ENCODE assay signal across 8 cellular contexts in the genomic region with DNA sequence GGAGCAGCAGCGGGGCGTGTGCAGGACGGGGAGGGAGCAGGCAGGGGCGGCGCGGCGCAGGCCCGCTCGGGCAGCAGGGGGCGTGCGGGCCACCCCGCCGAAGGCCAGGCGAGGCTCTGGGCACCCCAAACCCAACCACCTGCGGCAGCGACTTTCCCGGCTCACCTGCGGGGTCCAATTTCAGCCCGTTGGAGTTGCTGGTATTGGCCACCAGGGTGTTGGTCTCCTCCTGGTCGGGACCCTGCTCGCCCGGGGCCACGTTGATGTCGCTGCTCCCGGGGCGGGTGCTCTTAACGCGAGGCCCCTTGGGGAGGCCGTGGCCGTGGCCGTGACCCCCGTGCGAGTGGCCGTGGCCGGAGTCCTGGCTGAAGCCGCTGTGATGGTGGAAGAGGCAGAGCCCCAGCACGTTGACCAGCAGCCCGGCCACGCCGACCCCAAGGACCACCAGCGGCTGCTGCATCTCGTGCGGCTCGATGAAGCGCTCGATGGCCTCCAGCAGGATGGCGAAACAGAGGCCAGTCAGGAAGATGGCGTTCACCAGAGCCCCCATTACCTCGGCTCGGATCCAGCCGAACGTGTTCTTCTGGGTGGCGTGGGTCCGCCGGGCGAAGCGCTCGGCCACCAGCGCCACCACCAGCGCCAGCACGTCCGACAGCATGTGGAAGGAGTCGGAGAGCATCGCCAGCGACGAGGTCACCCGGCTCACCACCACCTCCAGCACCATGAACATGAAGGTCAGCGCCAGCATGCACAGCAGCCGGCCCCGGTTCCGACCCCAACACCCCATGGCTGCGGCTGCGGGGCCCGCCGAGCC. TPM values are rescaled to one million over a fixed set of nuclear protein-coding genes. Genes with fewer than 3 reads are reported as not detected.
A peak's percentile ranks its signal among the peaks of the same experiment; 100 is the strongest.
DNase-seq lines count a peak whose midpoint lies in the region; ATAC-seq and TF ChIP-seq lines count a peak whose summit lies in the region.

No MANE protein-coding gene starts in this region.

- peak overlapping the region; percentile 94 to 98 for H3K4me3 Mint-ChIP-seq in activated T-cell treated with anti-CD3 and anti-CD28 coated beads, Interleukin-2, amount 50 U/mL, for 72 hours
- H3K4me3 Mint-ChIP-seq in naive thymus-derived CD8-positive, alpha-beta T cell: peak overlapping the region; percentile 81 to 96 (median 93)

- H3K27ac Mint-ChIP-seq in activated T-cell treated with anti-CD3 and anti-CD28 coated beads, Interleukin-2, amount 50 U/mL, for 72 hours: peak overlapping the region; percentile 90
- H3K27ac Mint-ChIP-seq in naive thymus-derived CD8-positive, alpha-beta T cell: peak overlapping the region; percentile 22 to 94 (median 92)

- H3K36me3 Mint-ChIP-seq in activated T-cell treated with anti-CD3 and anti-CD28 coated beads, Interleukin-2, amount 50 U/mL, for 72 hours (ENCODE audit: insufficient read depth in 2 of 2): peaks cover 2 to 3% of the 10 kb centered on the region in 2 donors
- peaks cover 0 to 22% (median 0%) of the 10 kb centered on the region in 3 donors for H3K36me3 Mint-ChIP-seq in naive thymus-derived CD8-positive, alpha-beta T cell

- intact Hi-C loops in PC-3 (cut with micrococcal nuclease): loop anchor here (5.0 to 10.0 kb wide), 4 partner anchors 106 to 256 kb away; no protein-coding TSS in a partner anchor

- H4K20me1 ChIP-seq in PC-3 (ENCODE audit: low read length): 0 out of 2 replicates have a peak, but pooled peaks cover 9% of the 10 kb centered on the region

- TSS peak; percentile 41 for BruUV-seq in PC-3 (replicated peaks; lab: Mats Ljungman, UMichigan)

- peaks cover 5% of the 10 kb centered on the region; the same call in 1 of the 2 replicates for H3K36me3 ChIP-seq in PC-3 (ENCODE audit: low read depth, low read length)

- DNase-seq in COLO829 (ENCODE audit: low spot score) (peak; percentile 73), PC-3 (peak; percentile 79), fibroblast of gingiva (ENCODE audit: low read depth) (peak; percentile 58)
- peak; percentile 83 for DNase-seq in activated T-cell treated with anti-CD3 and anti-CD28 coated beads, Interleukin-2, amount 50 U/mL, for 72 hours
- peak; percentile 64 to 84 (median 75) for DNase-seq in naive thymus-derived CD8-positive, alpha-beta T cell
- DNase-seq in stimulated activated naive CD4-positive, alpha-beta T cell (lab: John Stamatoyannopoulos, UW): peak; percentile 39 to 70 (median 60)

- H3F3A ChIP-seq in PC-3 (ENCODE audit: low read length, unreplicated experiment): no peaks in the 10 kb centered on the region

- no peaks in the 10 kb centered on the region for H3K9me3 Mint-ChIP-seq in activated T-cell treated with anti-CD3 and anti-CD28 coated beads, Interleukin-2, amount 50 U/mL, for 72 hours
- H3K9me3 Mint-ChIP-seq in naive thymus-derived CD8-positive, alpha-beta T cell: no peaks in the 10 kb centered on the region

- POLR2A ChIA-PET in PC-3 (lab: Charles Lee; ENCODE audit: unreplicated experiment): interaction anchor here (0.7 to 0.9 kb wide), 2 partner anchors 76 to 1204 kb away, joined by 6 read pairs; no protein-coding TSS in a partner anchor
- POLR2A ChIA-PET in naive thymus-derived CD8-positive, alpha-beta T cell (lab: Charles Lee): interaction anchor here (0.8 to 1.8 kb wide), 5 partner anchors 9 to 74 kb away, joined by 3 to 4 read pairs (median 3); no protein-coding TSS in a partner anchor

- H3K4me2 ChIP-seq in PC-3 (ENCODE audit: low read length): peak overlapping the region; percentile 85

- H3K4me3 ChIP-seq in PC-3 (ENCODE audit: low read length): peak overlapping the region; percentile 86

- ATAC-seq in GM19395 (IDR thresholded peaks at IDR 0.05; ENCODE audit: unreplicated experiment) (peak; percentile 45), HG03521 (IDR thresholded peaks at IDR 0.05; ENCODE audit: unreplicated experiment) (peak; percentile 22), PC-3 (peak; percentile 61)
- peak; percentile 52 to 60 for ATAC-seq in activated T-cell treated with anti-CD3 and anti-CD28 coated beads, Interleukin-2, amount 50 U/mL, for 72 hours (replicated peaks in 1 of 2)
- peak; percentile 51 to 54 for ATAC-seq in naive thymus-derived CD8-positive, alpha-beta T cell

- CTCF ChIA-PET in PC-3 (lab: Charles Lee): no interaction called here

- H3K4me1 ChIP-seq in PC-3 (ENCODE audit: insufficient read depth, low read length): peaks cover 36% of the 10 kb centered on the region

- H3K27me3 ChIP-seq in PC-3 (ENCODE audit: low read length): no peaks in the 10 kb centered on the region

- no peaks in the 10 kb centered on the region for H3K9me3 ChIP-seq in PC-3 (ENCODE audit: low read length)

- peaks cover 52% of the 10 kb centered on the region for H3K79me2 ChIP-seq in PC-3 (ENCODE audit: low read length)

- no peaks in the 10 kb centered on the region for H3K27me3 Mint-ChIP-seq in activated T-cell treated with anti-CD3 and anti-CD28 coated beads, Interleukin-2, amount 50 U/mL, for 72 hours (ENCODE audit: low read depth)
- no peaks in the 10 kb centered on the region for H3K27me3 Mint-ChIP-seq in naive thymus-derived CD8-positive, alpha-beta T cell

- H3K27ac ChIP-seq in PC-3 (ENCODE audit: low read length): no peak overlapping the region

- peak; percentile 86 for TF ChIP-seq CTCF in PC-3 (conservative IDR thresholded peaks at IDR 0.05; ENCODE audit: low read depth, low read length)

- H2AFZ ChIP-seq in PC-3 (ENCODE audit: low read length): peak overlapping the region; percentile 93

- peak overlapping the region; percentile 77 for H3K9ac ChIP-seq in PC-3 (ENCODE audit: low read length)

- no peaks in the 10 kb centered on the region for H3K9me2 ChIP-seq in PC-3 (replicated peaks; ENCODE audit: low read length)

- peaks cover 50% of the 10 kb centered on the region for H3K4me1 Mint-ChIP-seq in activated T-cell treated with anti-CD3 and anti-CD28 coated beads, Interleukin-2, amount 50 U/mL, for 72 hours (ENCODE audit: low read depth)
- H3K4me1 Mint-ChIP-seq in naive thymus-derived CD8-positive, alpha-beta T cell: peaks cover 7 to 62% (median 49%) of the 10 kb centered on the region in 4 donors

RNA-seq across cellular contexts. Expression of gene SLC30A1, which starts 0.9 kb away (rescaled TPM):
- 6.7 and 8.2 TPM in 2 replicates for total RNA-seq in PC-3 (2014; rRNA removed)
- total RNA-seq in activated T-cell treated with anti-CD3 and anti-CD28 coated beads, Interleukin-2, amount 50 U/mL, for 72 hours: 1 to 10 TPM; 8.0 to 8.6 TPM
- total RNA-seq in naive thymus-derived CD8-positive, alpha-beta T cell: 1 to 10 TPM; 9.4 to 9.7 TPM
- 1 to 10 TPM in 2 of 3 donors, under 1 TPM in 1; 0.98 to 2.2 (median 1.6) TPM for polyA plus RNA-seq in naive thymus-derived CD8-positive, alpha-beta T cell
